ENCODE assay signal across 14 cellular contexts in genomic region chr1:205188132-205188531, GRCh38.
"Had no signal": no experiment of that assay in that cellular context is flagged by ENCODE, and none has a peak within 500 bp of the region (broad histone marks: within the 10 kb centered on the region; RNA-seq: fewer than 3 reads in every experiment).

No MANE protein-coding gene starts in this region.

- H3K4me3 ChIP-seq: coronary artery, gastroesophageal sphincter, heart right ventricle, thyroid gland had no signal

- H3K36me3 ChIP-seq: thyroid gland had no signal

- H3K4me1 ChIP-seq: parathyroid adenoma had no signal

- H3K4me3 Mint-ChIP-seq: activated naive CD4-positive, alpha-beta T cell treated with anti-CD3 and anti-CD28 coated beads, Interleukin-2, amount 10 ng/mL, durations not matched to agents 7 days and 5 days; naive B cell had no signal

- H3K9me3 ChIP-seq: gastroesophageal sphincter, heart right ventricle, thyroid gland had no signal

- H3K27me3 Mint-ChIP-seq: activated naive CD4-positive, alpha-beta T cell treated with anti-CD3 and anti-CD28 coated beads, Interleukin-2, amount 10 ng/mL, durations not matched to agents 7 days and 5 days; naive B cell had no signal

- ATAC-seq: activated CD4-positive, CD25-positive, alpha-beta regulatory T cell treated with anti-CD3 and anti-CD28 coated beads, Interleukin-2, amount 50 U/mL, for 24 hours; gastroesophageal sphincter; heart right ventricle; left lobe of liver had no signal

- DNase-seq: activated naive CD4-positive, alpha-beta T cell treated with anti-CD3 and anti-CD28 coated beads, Interleukin-2, amount 10 ng/mL, durations not matched to agents 7 days and 5 days; central memory CD4-positive, alpha-beta T cell; heart right ventricle; islet precursor cell; naive B cell; stimulated activated CD4-positive, alpha-beta T cell treated with anti-CD3 and anti-CD28 coated beads, Interleukin-12 subunit alpha, Interleukin-12 subunit beta, amount 100 ng/mL, for 4 hours; stimulated activated CD4-positive, alpha-beta T cell treated with anti-CD3 and anti-CD28 coated beads, Interleukin-2, amount 100 ng/mL, for 24 hours; T-helper 9 cell had no signal

- H3K27ac Mint-ChIP-seq: activated naive CD4-positive, alpha-beta T cell treated with anti-CD3 and anti-CD28 coated beads, Interleukin-2, amount 10 ng/mL, durations not matched to agents 7 days and 5 days had no signal

- H3K27me3 ChIP-seq: gastroesophageal sphincter, heart right ventricle, thyroid gland had no signal

- H3K9me3 Mint-ChIP-seq: activated naive CD4-positive, alpha-beta T cell treated with anti-CD3 and anti-CD28 coated beads, Interleukin-2, amount 10 ng/mL, durations not matched to agents 7 days and 5 days; naive B cell had no signal

- H3K27ac ChIP-seq: coronary artery, heart right ventricle, parathyroid adenoma, thyroid gland had no signal
